ENCODE assay signal across 16 cellular contexts in genomic region chr11:126586303-126586627, GRCh38.
A peak's percentile ranks its signal among the peaks of the same experiment; 100 is the strongest.
DNase-seq lines count a peak whose midpoint lies in the region; ATAC-seq and TF ChIP-seq lines count a peak whose summit lies in the region.
"Had no signal": no experiment of that assay in that cellular context is flagged by ENCODE, and none has a peak within 500 bp of the region (broad histone marks: within the 10 kb centered on the region; RNA-seq: fewer than 3 reads in every experiment).

No MANE protein-coding gene starts in this region.

- POLR2A ChIA-PET in BJ (lab: Charles Lee): no interaction called here
- POLR2A ChIA-PET in RWPE1 (lab: Yijun Ruan, JAX; ENCODE audit: low non-redundant PET): no interaction called here
- POLR2A ChIA-PET in activated CD4-positive, alpha-beta T cell treated with anti-CD3 and anti-CD28 coated beads for 36 hours (lab: Charles Lee): no interaction called here

- H3K4me2 ChIP-seq in fibroblast of lung (ENCODE audit: extremely low read depth, insufficient read depth, low read length): peak overlapping the region; percentile 55

- H2AFZ ChIP-seq in fibroblast of lung (ENCODE audit: low read length): peak overlapping the region; percentile 61

- H3K27ac ChIP-seq in RWPE1: peak overlapping the region; percentile 81
- H3K27ac ChIP-seq in fibroblast of lung (ENCODE audit: insufficient read depth, low read length): peak overlapping the region; percentile 70
- peak overlapping the region in 3 of 4 donors; percentile 6 to 49 (median 27) for H3K27ac ChIP-seq in gastrocnemius medialis
- H3K27ac ChIP-seq: BLaER1 treated with 17β-estradiol and CSF1 and Interleukin-3, amounts not matched to agents 10 nM and 100 nM; colonic mucosa; neutrophil had no signal

- TF ChIP-seq POLR2A in gastrocnemius medialis (IDR thresholded peaks at IDR 0.05): no peak

- no peaks in the 10 kb centered on the region for H3K79me2 ChIP-seq in fibroblast of lung (ENCODE audit: control insufficient read depth, insufficient read depth, low read length)

- DNase-seq in BJ (ENCODE audit: low read depth) (no peak), RWPE1 (ENCODE audit: low spot score) (no peak), fibroblast of lung (ENCODE audit: low read depth in 2 of 2) (no peak), gastrocnemius medialis (no peak)
- no peak for DNase-seq in activated T-cell treated with anti-CD3 and anti-CD28 coated beads, Interleukin-2, amount 50 U/mL, for 72 hours
- DNase-seq in activated CD4-positive, alpha-beta T cell treated with anti-CD3 and anti-CD28 coated beads for 36 hours: no peak
- DNase-seq: activated naive CD8-positive, alpha-beta T cell treated with anti-CD3 and anti-CD28 coated beads, Interleukin-2, amount 50 U/mL, for 24 hours; activated T-cell treated with anti-CD3 and anti-CD28 coated beads, Interleukin-2, amount 50 U/mL, for 48 hours; DND-41; MM.1S; NCI-H1930 had no signal

- H3K27me3 ChIP-seq in BJ (ENCODE audit: control insufficient read depth, insufficient read depth, low read length) (no peaks in the 10 kb centered on the region), fibroblast of lung (ENCODE audit: control insufficient read depth, insufficient read depth, low read length) (no peaks in the 10 kb centered on the region), gastrocnemius medialis (peaks cover 0 to 8% (median 0%) of the 10 kb centered on the region in 3 donors)
- H3K27me3 ChIP-seq: BLaER1 treated with 17β-estradiol and CSF1 and Interleukin-3, amounts not matched to agents 10 nM and 100 nM; colonic mucosa had no signal

- TF ChIP-seq CTCF in BJ (IDR thresholded peaks at IDR 0.05; ENCODE audit: insufficient read depth, low read depth, low read length): no peak
- no peak for TF ChIP-seq CTCF in RWPE1 (conservative IDR thresholded peaks at IDR 0.05; ENCODE audit: low read depth)
- TF ChIP-seq CTCF in fibroblast of lung (conservative IDR thresholded peaks at IDR 0.05 in 1 of 2, IDR thresholded peaks at IDR 0.05 in 1 of 2; ENCODE audit: low read depth in 1 of 2, low read length in 2 of 2): no peak
- no peak for TF ChIP-seq CTCF in gastrocnemius medialis (IDR thresholded peaks at IDR 0.05 in 4 of 5, conservative IDR thresholded peaks at IDR 0.05 in 1 of 5)

- H3K27ac Mint-ChIP-seq in activated T-cell treated with anti-CD3 and anti-CD28 coated beads, Interleukin-2, amount 50 U/mL, for 72 hours: no peak overlapping the region
- no peak overlapping the region for H3K27ac Mint-ChIP-seq in activated CD4-positive, alpha-beta T cell treated with anti-CD3 and anti-CD28 coated beads for 36 hours
- H3K27ac Mint-ChIP-seq: activated naive CD8-positive, alpha-beta T cell treated with anti-CD3 and anti-CD28 coated beads, Interleukin-2, amount 50 U/mL, for 24 hours had no signal

- no peaks in the 10 kb centered on the region for H3K27me3 Mint-ChIP-seq in activated T-cell treated with anti-CD3 and anti-CD28 coated beads, Interleukin-2, amount 50 U/mL, for 72 hours (ENCODE audit: low read depth)
- no peaks in the 10 kb centered on the region for H3K27me3 Mint-ChIP-seq in activated CD4-positive, alpha-beta T cell treated with anti-CD3 and anti-CD28 coated beads for 36 hours
- H3K27me3 Mint-ChIP-seq: activated naive CD8-positive, alpha-beta T cell treated with anti-CD3 and anti-CD28 coated beads, Interleukin-2, amount 50 U/mL, for 24 hours had no signal

- CTCF ChIA-PET in BJ (lab: Yijun Ruan, JAX): interaction anchor here (0.5 to 1.4 kb wide), 5 partner anchors 14 to 1760 kb away, joined by 3 to 5 read pairs (median 3); no protein-coding TSS in a partner anchor
- CTCF ChIA-PET in RWPE1 (lab: Yijun Ruan, JAX): no interaction called here
- CTCF ChIA-PET in activated CD4-positive, alpha-beta T cell treated with anti-CD3 and anti-CD28 coated beads for 36 hours (lab: Charles Lee): no interaction called here

- H3K4me1 ChIP-seq in fibroblast of lung (ENCODE audit: control insufficient read depth, extremely low read depth, insufficient read depth, low read length): peaks cover 8% of the 10 kb centered on the region
- H3K4me1 ChIP-seq in gastrocnemius medialis: peaks cover 3 to 9% of the 10 kb centered on the region in 2 donors
- H3K4me1 ChIP-seq: colonic mucosa had no signal

- intact Hi-C loops in gastrocnemius medialis (cut with DNase I; ENCODE audit: low total_unique reads): no loop called here
- intact Hi-C loops in activated CD4-positive, alpha-beta T cell treated with anti-CD3 and anti-CD28 coated beads for 36 hours (cut with DNase I, micrococcal nuclease): no loop called here

- H3K36me3 Mint-ChIP-seq in activated T-cell treated with anti-CD3 and anti-CD28 coated beads, Interleukin-2, amount 50 U/mL, for 72 hours (ENCODE audit: insufficient read depth in 2 of 2): no peaks in the 10 kb centered on the region
- H3K36me3 Mint-ChIP-seq in activated CD4-positive, alpha-beta T cell treated with anti-CD3 and anti-CD28 coated beads for 36 hours (ENCODE audit: low read depth): no peaks in the 10 kb centered on the region

- in situ Hi-C loops in gastrocnemius medialis (cut with MboI; ENCODE audit: low sequenced_read_pairs in 4 of 4): no loop called here

- H4K20me1 ChIP-seq in fibroblast of lung (ENCODE audit: control insufficient read depth, extremely low read depth, insufficient read depth, low read length): no peaks in the 10 kb centered on the region
- H4K20me1 ChIP-seq: BLaER1 treated with 17β-estradiol and CSF1 and Interleukin-3, amounts not matched to agents 10 nM and 100 nM had no signal

- peak overlapping the region; percentile 16; the same call in 1 of the 2 replicates for H3K4me3 ChIP-seq in BJ (ENCODE audit: low read depth, low read length)
- peak overlapping the region in 2 of 4 experiments; percentile 3 to 37 for H3K4me3 ChIP-seq in fibroblast of lung (replicated peaks in 1 of 4; ENCODE audit: control extremely low read depth in 1 of 4, insufficient read depth in 1 of 4, low read depth in 3 of 4, low read length in 4 of 4)
- peak overlapping the region in 3 of 4 donors; percentile 21 to 32 (median 30) for H3K4me3 ChIP-seq in gastrocnemius medialis
- H3K4me3 ChIP-seq: BLaER1 treated with 17β-estradiol and CSF1 and Interleukin-3, amounts not matched to agents 10 nM and 100 nM; colonic mucosa had no signal

- no peak overlapping the region for H3K9ac ChIP-seq in fibroblast of lung (ENCODE audit: insufficient read depth, low read length)
- H3K9ac ChIP-seq: BLaER1 treated with 17β-estradiol and CSF1 and Interleukin-3, amounts not matched to agents 10 nM and 100 nM had no signal

- no peaks in the 10 kb centered on the region for H3K9me3 Mint-ChIP-seq in activated T-cell treated with anti-CD3 and anti-CD28 coated beads, Interleukin-2, amount 50 U/mL, for 72 hours
- no peaks in the 10 kb centered on the region for H3K9me3 Mint-ChIP-seq in activated CD4-positive, alpha-beta T cell treated with anti-CD3 and anti-CD28 coated beads for 36 hours (ENCODE audit: low read depth)
- H3K9me3 Mint-ChIP-seq: activated naive CD8-positive, alpha-beta T cell treated with anti-CD3 and anti-CD28 coated beads, Interleukin-2, amount 50 U/mL, for 24 hours had no signal

- no peaks in the 10 kb centered on the region for H3K36me3 ChIP-seq in BJ (ENCODE audit: control insufficient read depth, insufficient read depth, low read length)
- H3K36me3 ChIP-seq in fibroblast of lung (ENCODE audit: control insufficient read depth, insufficient read depth, low read length): no peaks in the 10 kb centered on the region
- H3K36me3 ChIP-seq in gastrocnemius medialis: no peaks in the 10 kb centered on the region
- H3K36me3 ChIP-seq: BLaER1 treated with 17β-estradiol and CSF1 and Interleukin-3, amounts not matched to agents 10 nM and 100 nM; colonic mucosa; neutrophil had no signal

- ATAC-seq in gastrocnemius medialis (no peak), HG02571 (IDR thresholded peaks at IDR 0.05; ENCODE audit: unreplicated experiment) (no peak), GM19467 (IDR thresholded peaks at IDR 0.05; ENCODE audit: unreplicated experiment) (no peak)
- ATAC-seq in activated T-cell treated with anti-CD3 and anti-CD28 coated beads, Interleukin-2, amount 50 U/mL, for 72 hours (replicated peaks in 1 of 2): no peak
- no peak for ATAC-seq in activated CD4-positive, alpha-beta T cell treated with anti-CD3 and anti-CD28 coated beads for 36 hours
- ATAC-seq: activated naive CD8-positive, alpha-beta T cell treated with anti-CD3 and anti-CD28 coated beads, Interleukin-2, amount 50 U/mL, for 24 hours had no signal

- H3K9me3 ChIP-seq in fibroblast of lung (ENCODE audit: control insufficient read depth, insufficient read depth, low read depth, low read length) (no peaks in the 10 kb centered on the region), gastrocnemius medialis (no peaks in the 10 kb centered on the region)
- H3K9me3 ChIP-seq: BLaER1 treated with 17β-estradiol and CSF1 and Interleukin-3, amounts not matched to agents 10 nM and 100 nM; colonic mucosa; neutrophil had no signal

- no peaks in the 10 kb centered on the region for H3K4me1 Mint-ChIP-seq in activated T-cell treated with anti-CD3 and anti-CD28 coated beads, Interleukin-2, amount 50 U/mL, for 72 hours (ENCODE audit: low read depth)
- H3K4me1 Mint-ChIP-seq in activated CD4-positive, alpha-beta T cell treated with anti-CD3 and anti-CD28 coated beads for 36 hours: no peaks in the 10 kb centered on the region
- H3K4me1 Mint-ChIP-seq: activated naive CD8-positive, alpha-beta T cell treated with anti-CD3 and anti-CD28 coated beads, Interleukin-2, amount 50 U/mL, for 24 hours had no signal

- no peak overlapping the region for H3K4me3 Mint-ChIP-seq in activated T-cell treated with anti-CD3 and anti-CD28 coated beads, Interleukin-2, amount 50 U/mL, for 72 hours
- H3K4me3 Mint-ChIP-seq in activated CD4-positive, alpha-beta T cell treated with anti-CD3 and anti-CD28 coated beads for 36 hours: no peak overlapping the region
- H3K4me3 Mint-ChIP-seq: activated naive CD8-positive, alpha-beta T cell treated with anti-CD3 and anti-CD28 coated beads, Interleukin-2, amount 50 U/mL, for 24 hours had no signal

Comparison
In these comparisons a context has a peak if more than half of its experiments do, and no peak if none do; other contexts are left out.
1. H3K27ac ChIP-seq: peak in every context shown above with its lines; median percentile 81 in RWPE1; 70 in fibroblast of lung; 27 in gastrocnemius medialis.